In the genomic region with DNA sequence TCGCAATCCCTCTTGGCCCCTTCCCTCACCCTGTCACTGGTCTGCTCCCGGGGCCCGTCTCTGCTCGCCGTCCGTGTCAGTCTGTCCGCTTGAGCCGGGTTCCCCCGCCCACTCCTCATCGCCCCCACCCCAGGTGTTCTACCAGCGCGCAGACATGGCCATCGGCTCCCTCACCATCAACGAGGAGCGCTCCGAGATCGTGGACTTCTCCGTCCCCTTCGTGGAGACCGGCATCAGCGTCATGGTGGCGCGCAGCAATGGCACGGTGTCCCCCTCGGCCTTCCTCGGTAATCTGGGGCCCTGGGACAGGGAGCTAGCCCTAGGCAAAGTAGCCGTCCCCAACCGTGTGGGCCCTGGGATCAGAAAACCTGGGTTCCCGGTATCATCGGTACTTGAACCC, we compare ENCODE assay signal across 1 cellular context.
A peak's percentile ranks its signal among the peaks of the same experiment; 100 is the strongest.
TF ChIP-seq lines count a peak whose summit lies in the region.

No MANE protein-coding gene starts in this region.

TF ChIP-seq in K562, 482 proteins besides CTCF, POLR2A, EP300 and RAD21:
- TF ChIP-seq RBM22 (IDR thresholded peaks at IDR 0.05; ENCODE audit: low read depth, low read length, poor library complexity, severe bottlenecking) (peak; percentile 44), NBN (IDR thresholded peaks at IDR 0.05; ENCODE audit: low read depth) (no peak)
